ENCODE assay signal across 11 cellular contexts in the genomic region with DNA sequence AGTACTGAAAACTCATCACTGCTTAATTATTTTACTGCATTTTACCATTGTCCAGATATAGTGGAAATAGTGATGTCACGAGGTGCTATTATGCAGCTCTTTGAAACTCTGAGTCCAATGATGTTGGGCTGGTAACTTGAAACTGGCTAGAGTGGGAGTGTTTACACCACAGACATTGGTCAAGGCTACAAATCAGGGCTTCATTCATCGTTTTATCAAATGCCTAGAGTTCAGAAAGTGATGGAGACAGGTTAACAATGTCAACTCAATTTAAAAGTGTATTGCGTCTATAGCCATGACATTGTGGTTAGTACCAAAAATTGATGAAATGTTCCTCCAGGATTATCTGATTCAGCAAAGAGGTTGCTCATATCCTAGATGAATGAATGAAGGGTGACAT. TPM values are rescaled to one million over a fixed set of nuclear protein-coding genes. Genes with fewer than 3 reads are reported as not detected.
"Had no signal": no experiment of that assay in that cellular context is flagged by ENCODE, and none has a peak within 500 bp of the region (broad histone marks: within the 10 kb centered on the region; RNA-seq: fewer than 3 reads in every experiment).

No MANE protein-coding gene starts in this region.

- H2AFZ ChIP-seq: GM23248, GM23338 had no signal

- H3K4me2 ChIP-seq: GM23338 had no signal

- FAIRE-seq: H1, H54 had no signal

- DNase-seq: GM23248, GOT3, H7, H9, HCEC 1CT, HFFc6 had no signal

- H3K4me3 ChIP-seq: GM23248, GM23338, HAP-1 had no signal

- H3K27ac ChIP-seq: GM23248 had no signal

- H3K9ac ChIP-seq: GM23248 had no signal

- H3K36me3 ChIP-seq: HAP-1 had no signal

- ATAC-seq: GM23338, HCT116 had no signal

- H3K4me3 Mint-ChIP-seq: GM23338, H9, HFFc6 had no signal

- H3K9me3 ChIP-seq: HAP-1 had no signal

- H3K27ac Mint-ChIP-seq: GM23338, H9, HFFc6 had no signal

- H3K9me3 Mint-ChIP-seq: GM23338, H9, HFFc6 had no signal

RNA-seq across cellular contexts. Expression of a gene that starts 31.3 kb away (rescaled TPM):
- total RNA-seq: GM23248 had no signal
- polyA plus RNA-seq: GM23248 had no signal
